Comparison of ENCODE assay signal across 8 cellular contexts in the genomic region with DNA sequence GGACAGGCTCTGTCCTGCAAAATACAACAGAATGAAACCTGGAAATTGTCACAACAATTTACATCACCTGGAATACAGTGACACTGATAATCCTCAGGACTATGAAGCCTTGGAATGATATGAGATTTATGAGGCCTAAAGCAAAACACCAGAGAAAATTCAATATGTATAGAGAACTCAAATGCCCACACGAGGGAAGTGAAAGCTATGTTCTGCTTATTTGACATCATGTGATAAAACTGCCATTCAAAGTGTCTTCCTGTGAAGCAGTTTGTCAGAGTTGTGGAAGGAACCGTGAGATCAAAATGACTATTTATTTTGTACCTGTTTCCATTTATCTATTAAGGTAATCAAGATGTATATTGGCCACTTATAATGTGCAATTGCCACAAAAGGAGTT.
DNase-seq lines count a peak whose midpoint lies in the region; ATAC-seq and TF ChIP-seq lines count a peak whose summit lies in the region.

No MANE protein-coding gene starts in this region.

- intact Hi-C loops in activated CD4-positive, alpha-beta memory T cell treated with anti-CD3 and anti-CD28 coated beads for 36 hours (cut with micrococcal nuclease), result no loop called here

- H3K27me3 Mint-ChIP-seq in glutamatergic neuron (ENCODE audit: unreplicated experiment), result peaks cover 2% of the 10 kb centered on the region
- peaks cover 3% of the 10 kb centered on the region for H3K27me3 Mint-ChIP-seq in activated CD4-positive, alpha-beta memory T cell treated with anti-CD3 and anti-CD28 coated beads for 36 hours

- ATAC-seq in GM18499 (IDR thresholded peaks at IDR 0.05; ENCODE audit: insufficient read depth, unreplicated experiment), result peak; percentile 88
- ATAC-seq in GM21447 (IDR thresholded peaks at IDR 0.05; ENCODE audit: unreplicated experiment), result peak; percentile 65
- peak; percentile 65 for ATAC-seq in HG03175 (IDR thresholded peaks at IDR 0.05; ENCODE audit: unreplicated experiment)

- DNase-seq in SIG-M5 (lab: John Stamatoyannopoulos, UW) (peak; percentile 12), NCI-H524 (lab: John Stamatoyannopoulos, UW) (no peak), glutamatergic neuron (no peak), HK-2 (ENCODE audit: unreplicated experiment) (no peak)
- DNase-seq in activated CD4-positive, alpha-beta memory T cell treated with anti-CD3 and anti-CD28 coated beads for 36 hours, result no peak

- H3K4me1 Mint-ChIP-seq in glutamatergic neuron (ENCODE audit: low read depth, unreplicated experiment), result no peaks in the 10 kb centered on the region
- peaks cover 10% of the 10 kb centered on the region for H3K4me1 Mint-ChIP-seq in activated CD4-positive, alpha-beta memory T cell treated with anti-CD3 and anti-CD28 coated beads for 36 hours (ENCODE audit: low read depth)

- H3K4me3 Mint-ChIP-seq in glutamatergic neuron (ENCODE audit: unreplicated experiment), result no peak overlapping the region
- no peak overlapping the region for H3K4me3 Mint-ChIP-seq in activated CD4-positive, alpha-beta memory T cell treated with anti-CD3 and anti-CD28 coated beads for 36 hours

- POLR2A ChIA-PET in activated CD4-positive, alpha-beta memory T cell treated with anti-CD3 and anti-CD28 coated beads for 36 hours (lab: Charles Lee), result no interaction called here

- no peaks in the 10 kb centered on the region for H3K9me3 Mint-ChIP-seq in glutamatergic neuron (ENCODE audit: unreplicated experiment)
- no peaks in the 10 kb centered on the region for H3K9me3 Mint-ChIP-seq in activated CD4-positive, alpha-beta memory T cell treated with anti-CD3 and anti-CD28 coated beads for 36 hours

- H3K36me3 Mint-ChIP-seq in glutamatergic neuron (ENCODE audit: unreplicated experiment), result no peaks in the 10 kb centered on the region
- H3K36me3 Mint-ChIP-seq in activated CD4-positive, alpha-beta memory T cell treated with anti-CD3 and anti-CD28 coated beads for 36 hours, result no peaks in the 10 kb centered on the region

- no peak overlapping the region for H3K27ac Mint-ChIP-seq in glutamatergic neuron (ENCODE audit: unreplicated experiment)
- no peak overlapping the region for H3K27ac Mint-ChIP-seq in activated CD4-positive, alpha-beta memory T cell treated with anti-CD3 and anti-CD28 coated beads for 36 hours

- CTCF ChIA-PET in activated CD4-positive, alpha-beta memory T cell treated with anti-CD3 and anti-CD28 coated beads for 36 hours (lab: Charles Lee), result no interaction called here

- no peak for TF ChIP-seq CTCF in glutamatergic neuron (IDR thresholded peaks at IDR 0.05; ENCODE audit: partially characterized antibody, unreplicated experiment)
